16 cellular contexts compared by ENCODE assay signal in the genomic region with DNA sequence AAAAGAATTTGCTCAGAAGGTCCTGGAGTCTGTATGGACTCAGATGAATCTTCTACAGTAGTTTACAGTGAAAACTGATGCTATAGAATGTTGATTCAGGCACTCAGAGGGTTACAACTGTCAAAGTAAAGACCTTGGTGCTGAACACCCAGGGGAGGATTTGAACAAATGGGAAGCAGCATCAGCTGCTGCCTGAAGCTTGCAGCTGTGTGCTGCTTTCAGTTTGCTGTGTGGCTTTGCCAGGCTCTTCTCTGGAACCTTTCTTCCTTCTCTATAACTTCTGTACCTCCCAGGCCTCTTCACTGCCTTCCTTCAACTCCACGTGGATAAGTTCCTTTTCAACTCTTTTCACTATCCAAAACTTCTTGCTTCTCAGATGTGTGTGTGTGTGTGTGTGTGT.
"Had no signal": no experiment of that assay in that cellular context is flagged by ENCODE, and none has a peak within 500 bp of the region (broad histone marks: within the 10 kb centered on the region; RNA-seq: fewer than 3 reads in every experiment).

No MANE protein-coding gene starts in this region.

- H3K27ac Mint-ChIP-seq: endodermal cell, nephron progenitor cell had no signal

- H3K27me3 Mint-ChIP-seq: naive B cell had no signal

- H3K9me3 Mint-ChIP-seq: nephron progenitor cell had no signal

- H3K4me1 ChIP-seq: foreskin keratinocyte, heart left ventricle had no signal

- H3K4me3 Mint-ChIP-seq: endodermal cell, naive B cell, nephron progenitor cell had no signal

- H3K27ac ChIP-seq: coronary artery, foreskin keratinocyte, heart left ventricle had no signal

- H3K4me1 Mint-ChIP-seq: endodermal cell, naive B cell, nephron progenitor cell had no signal

- H3K36me3 ChIP-seq: heart left ventricle had no signal

- H3K27me3 ChIP-seq: foreskin keratinocyte, heart left ventricle had no signal

- DNase-seq: effector CD4-positive, alpha-beta T cell; endodermal cell; erythroblast; foreskin keratinocyte; heart left ventricle; hippocampal formation; left colon; mesendoderm; naive B cell; nephron progenitor cell; stimulated activated CD4-positive, alpha-beta T cell treated with anti-CD3 and anti-CD28 coated beads, Interleukin-2, amount 100 ng/mL, for 48 hours; stimulated activated naive CD4-positive, alpha-beta T cell treated with Interleukin-2 at 50 U/mL for 16 hours; trophoblast cell had no signal

- ATAC-seq: foreskin keratinocyte, heart left ventricle, left colon, right cardiac atrium had no signal

- H3K4me2 ChIP-seq: smooth muscle cell had no signal

- H3K4me3 ChIP-seq: coronary artery, heart left ventricle, smooth muscle cell had no signal

- H3K36me3 Mint-ChIP-seq: naive B cell had no signal
